Comparison of ENCODE assay signal across 8 cellular contexts in genomic region chr7:100604078-100604975, GRCh38. TPM values are rescaled to one million over a fixed set of nuclear protein-coding genes. Genes with fewer than 3 reads are reported as not detected.
DNase-seq lines count a peak whose midpoint lies in the region; TF ChIP-seq lines count a peak whose summit lies in the region.

No MANE protein-coding gene starts in this region.

- DNase-seq in ELR (ENCODE audit: low read depth), result peak; percentile 87
- DNase-seq in HFFc6, result peak; percentile 48
- peak; percentile 44 for DNase-seq in NCI-H510A (lab: John Stamatoyannopoulos, UW)
- DNase-seq in activated CD4-positive, alpha-beta T cell treated with anti-CD3 and anti-CD28 coated beads, Interleukin-2, amount 50 U/mL, for 4 hours, result peak; percentile 51 to 53
- DNase-seq in effector CD4-positive, alpha-beta T cell, result peak; percentile 62
- DNase-seq in mesenchymal stem cell, result peak; percentile 82
- DNase-seq in stimulated activated CD8-positive, alpha-beta memory T cell treated with anti-CD3 and anti-CD28 coated beads, Interleukin-2, amount 100 ng/mL, for 48 hours (ENCODE audit: low read depth in 2 of 2), result peak; percentile 74 to 76
- DNase-seq in OCI-M2 (lab: John Stamatoyannopoulos, UW; ENCODE audit: unreplicated experiment), result no peak

- H2BK12ac ChIP-seq in mesenchymal stem cell (ENCODE audit: low read length in 2 of 2), result peak overlapping the region; percentile 89 to 93

- no peaks in the 10 kb centered on the region for H3K9me3 ChIP-seq in mesenchymal stem cell (ENCODE audit: control insufficient read depth, low read length)

- H3K4me3 ChIP-seq in mesenchymal stem cell (ENCODE audit: insufficient read depth in 1 of 2, low read depth in 1 of 2, low read length in 2 of 2), result peak overlapping the region; percentile 57 to 92

- peak overlapping the region; percentile 8 for H2AFZ ChIP-seq in mesenchymal stem cell (ENCODE audit: low read depth, low read length)

- peak overlapping the region; percentile 76 to 79 for H3K4ac ChIP-seq in mesenchymal stem cell (ENCODE audit: low read depth in 1 of 2, low read length in 2 of 2)

- H3K27ac ChIP-seq in mesenchymal stem cell (ENCODE audit: low read length, poor library complexity, severe bottlenecking), result peak overlapping the region; percentile 74

- H4K91ac ChIP-seq in mesenchymal stem cell (ENCODE audit: low read length), result peak overlapping the region; percentile 97

- peak overlapping the region; percentile 95 for H4K8ac ChIP-seq in mesenchymal stem cell (ENCODE audit: low read length)

- peak overlapping the region; percentile 98 for H2BK15ac ChIP-seq in mesenchymal stem cell (ENCODE audit: low read depth, poor library complexity, severe bottlenecking)

- peaks cover 9% of the 10 kb centered on the region for H3K36me3 Mint-ChIP-seq in HFFc6 (ENCODE audit: low read depth)

- peak overlapping the region in 1 of 2 experiments; percentile 10 for H3K23ac ChIP-seq in mesenchymal stem cell (ENCODE audit: low read length in 2 of 2)

- peak overlapping the region; percentile 79 to 94 for H3K18ac ChIP-seq in mesenchymal stem cell (ENCODE audit: low read depth in 1 of 2, low read length in 2 of 2)

- H3K4me3 Mint-ChIP-seq in HFFc6, result peak overlapping the region; percentile 90

- H3K14ac ChIP-seq in mesenchymal stem cell (ENCODE audit: low read length in 2 of 2), result peak overlapping the region; percentile 7 to 84

- no peaks in the 10 kb centered on the region; the same call in none of the 2 replicates for H3K27me3 Mint-ChIP-seq in HFFc6 (ENCODE audit: insufficient read depth)

- peaks cover 41% of the 10 kb centered on the region for H3K4me1 ChIP-seq in mesenchymal stem cell (ENCODE audit: control insufficient read depth, insufficient read depth, low read depth, low read length)

- peak; percentile 80 for TF ChIP-seq CTCF in HFFc6 (IDR thresholded peaks at IDR 0.05)

- H3K27ac Mint-ChIP-seq in HFFc6, result peak overlapping the region; percentile 84

- peaks cover 16% of the 10 kb centered on the region for H3K4me1 Mint-ChIP-seq in HFFc6 (ENCODE audit: low read depth)

- peaks cover 2% of the 10 kb centered on the region for H3K79me1 ChIP-seq in mesenchymal stem cell (replicated peaks; ENCODE audit: low read length, poor library complexity, severe bottlenecking)

- peak overlapping the region; percentile 93 for H3K4me2 ChIP-seq in mesenchymal stem cell (ENCODE audit: low read length, poor library complexity, severe bottlenecking)

- H3K27me3 ChIP-seq in mesenchymal stem cell (ENCODE audit: control insufficient read depth in 1 of 2, insufficient read depth in 1 of 2, low read length in 2 of 2), result no peaks in the 10 kb centered on the region

- H3K36me3 ChIP-seq in mesenchymal stem cell (ENCODE audit: control insufficient read depth in 1 of 2, insufficient read depth in 2 of 2, low read depth in 1 of 2, low read length in 2 of 2), result peaks cover 12 to 35% of the 10 kb centered on the region in 2 experiments

- H2AK5ac ChIP-seq in mesenchymal stem cell (ENCODE audit: low read length, severe bottlenecking), result no peak overlapping the region

- peak overlapping the region; percentile 59 for H2BK5ac ChIP-seq in mesenchymal stem cell (ENCODE audit: low read depth, low read length, poor library complexity, severe bottlenecking)

- H3K9ac ChIP-seq in mesenchymal stem cell (ENCODE audit: low read length), result peak overlapping the region; percentile 88

- H3K9me3 Mint-ChIP-seq in HFFc6, result no peaks in the 10 kb centered on the region

- WGBS in mesenchymal stem cell, result under 1% methylated on average over 51 of the region's 66 CpGs

- H2BK120ac ChIP-seq in mesenchymal stem cell (ENCODE audit: low read depth, low read length), result peak overlapping the region; percentile 99

RNA-seq across cellular contexts. Expression of gene PCOLCE, which starts 2.2 kb away (rescaled TPM):
- 100 to 1,000 TPM; 291 to 396 (median 388) TPM for total RNA-seq in HFFc6 (2021; fragmentation: NEBNext Ultra II Directional; extraction: Animal tissue kit (Norgen Biotek cat#: 25700))
- polyA plus RNA-seq in mesenchymal stem cell (2013, experiment 1 of 2), result 255 TPM
- polyA plus RNA-seq in mesenchymal stem cell (2013, experiment 2 of 2), result 254 TPM

RNA-seq across cellular contexts. Expression of gene MOSPD3, which starts 8.0 kb away (rescaled TPM):
- total RNA-seq in HFFc6 (2021; fragmentation: NEBNext Ultra II Directional; extraction: Animal tissue kit (Norgen Biotek cat#: 25700)), result 10 to 100 TPM; 14.6 to 19.0 (median 17.4) TPM
- polyA plus RNA-seq in mesenchymal stem cell (2013, experiment 1 of 2), result 25.6 TPM
- 23.4 TPM for polyA plus RNA-seq in mesenchymal stem cell (2013, experiment 2 of 2)

RNA-seq across cellular contexts. Expression of gene FBXO24, which starts 18.2 kb away (rescaled TPM):
- total RNA-seq in HFFc6 (2021; fragmentation: NEBNext Ultra II Directional; extraction: Animal tissue kit (Norgen Biotek cat#: 25700)), result under 1 TPM; 0.20 to 0.47 (median 0.28) TPM
- polyA plus RNA-seq in mesenchymal stem cell (2013, experiment 1 of 2), result 0.37 TPM
- 0.33 TPM for polyA plus RNA-seq in mesenchymal stem cell (2013, experiment 2 of 2)

RNA-seq across cellular contexts. Expression of gene LRCH4, which starts 18.4 kb away (rescaled TPM):
- total RNA-seq in HFFc6 (2021; fragmentation: NEBNext Ultra II Directional; extraction: Animal tissue kit (Norgen Biotek cat#: 25700)), result 10 to 100 TPM; 34.7 to 40.6 (median 38.5) TPM
- polyA plus RNA-seq in mesenchymal stem cell (2013, experiment 1 of 2), result 72.6 TPM
- 68.0 TPM for polyA plus RNA-seq in mesenchymal stem cell (2013, experiment 2 of 2)

RNA-seq across cellular contexts. Expression of gene SAP25, which starts 30.6 kb away (rescaled TPM):
- under 1 TPM in 3 of 6 experiments, not detected in 3; 0.40 to 0.87 (median 0.55) TPM for total RNA-seq in HFFc6 (2021; fragmentation: NEBNext Ultra II Directional; extraction: Animal tissue kit (Norgen Biotek cat#: 25700))
- polyA plus RNA-seq in mesenchymal stem cell (2013, experiment 1 of 2), result 1.9 TPM
- 1.4 TPM for polyA plus RNA-seq in mesenchymal stem cell (2013, experiment 2 of 2)
